16 cellular contexts compared by ENCODE assay signal in genomic region chr13:20156711-20157110, GRCh38. TPM values are rescaled to one million over a fixed set of nuclear protein-coding genes. Genes with fewer than 3 reads are reported as not detected.
A peak's percentile ranks its signal among the peaks of the same experiment; 100 is the strongest.
DNase-seq lines count a peak whose midpoint lies in the region; ATAC-seq and TF ChIP-seq lines count a peak whose summit lies in the region.
"Had no signal": no experiment of that assay in that cellular context is flagged by ENCODE, and none has a peak within 500 bp of the region (broad histone marks: within the 10 kb centered on the region; RNA-seq: fewer than 3 reads in every experiment).

No MANE protein-coding gene starts in this region.

- TF ChIP-seq CTCF in A673 (conservative IDR thresholded peaks at IDR 0.05; ENCODE audit: low read depth, low read length) (no peak; the same call in 1 of the 2 replicates), HEK293 (tag by site-specific recombination; IDR thresholded peaks at IDR 0.05) (no peak)

- H3K4me3 ChIP-seq in A673 (ENCODE audit: low read depth, low read length, poor library complexity, severe bottlenecking) (no peak overlapping the region), HEK293 (ENCODE audit: low read depth, low read length) (no peak overlapping the region), SK-N-MC (peak overlapping the region; percentile 47)
- H3K4me3 ChIP-seq in BLaER1 treated with 17β-estradiol and CSF1 and Interleukin-3, amounts not matched to agents 10 nM and 100 nM: no peak overlapping the region
- H3K4me3 ChIP-seq: GM12878, GM23338, HAP-1 had no signal

- BruUV-seq in A673 (replicated peaks; lab: Mats Ljungman, UMichigan): no TSS peak

- H3K27me3 ChIP-seq in A673 (replicated peaks; ENCODE audit: insufficient read depth, low read depth, low read length, poor library complexity): peaks cover 41% of the 10 kb centered on the region
- H3K27me3 ChIP-seq in BLaER1 treated with 17β-estradiol and CSF1 and Interleukin-3, amounts not matched to agents 10 nM and 100 nM: peaks cover 44 to 56% (median 51%) of the 10 kb centered on the region in 11 experiments

- peak overlapping the region in 8 of 11 experiments; percentile 24 to 61 (median 40); a peak in 13 of 22 replicates for H3K4me2 ChIP-seq in BLaER1 treated with 17β-estradiol and CSF1 and Interleukin-3, amounts not matched to agents 10 nM and 100 nM
- H3K4me2 ChIP-seq: GM23338 had no signal

- ATAC-seq in GM19467 (IDR thresholded peaks at IDR 0.05; ENCODE audit: unreplicated experiment): no peak
- ATAC-seq: GM12878, GM23338 had no signal

- peaks cover 29% of the 10 kb centered on the region for H3K4me1 ChIP-seq in A673 (ENCODE audit: insufficient read depth, low read length, poor library complexity, severe bottlenecking)
- peaks cover 19 to 34% (median 29%) of the 10 kb centered on the region in 10 experiments for H3K4me1 ChIP-seq in BLaER1 treated with 17β-estradiol and CSF1 and Interleukin-3, amounts not matched to agents 10 nM and 100 nM
- no peaks in the 10 kb centered on the region for H3K4me1 ChIP-seq in HEK293 (ENCODE audit: control insufficient read depth, insufficient read depth, low read length)
- H3K4me1 ChIP-seq: BE2C had no signal

- intact Hi-C loops in A673 (cut with micrococcal nuclease; ENCODE audit: unreplicated experiment): no loop called here

- DNase-seq in A673 (ENCODE audit: low spot score): peak; percentile 90
- peak; percentile 75 for DNase-seq in SK-N-MC (ENCODE audit: low read depth, low spot score)
- no peak for DNase-seq in stimulated activated naive CD4-positive, alpha-beta T cell treated with Interleukin-2 at 50 U/mL for 16 hours (lab: John Stamatoyannopoulos, UW)
- DNase-seq in islet precursor cell: no peak
- DNase-seq: BE2C; CD8-positive, alpha-beta memory T cell; DMS79; HFFc6 had no signal

- H3K9ac ChIP-seq in BLaER1 treated with 17β-estradiol and CSF1 and Interleukin-3, amounts not matched to agents 10 nM and 100 nM: no peak overlapping the region
- no peak overlapping the region for H3K9ac ChIP-seq in SK-N-MC (ENCODE audit: insufficient read length)

- H4K20me1 ChIP-seq in BLaER1 treated with 17β-estradiol and CSF1 and Interleukin-3, amounts not matched to agents 10 nM and 100 nM: peaks cover 0 to 29% (median 24%) of the 10 kb centered on the region in 11 experiments; a peak in 18 of 22 replicates

- POLR2A ChIA-PET in A673 (lab: Charles Lee; ENCODE audit: low non-redundant PET) (interaction anchor here (0.5 kb wide), 1 partner anchor 1093 kb away, joined by 5 read pairs; no protein-coding TSS in a partner anchor), HEK293 (lab: Yijun Ruan, JAX) (no interaction called here)

- no peaks in the 10 kb centered on the region for H3K9me3 ChIP-seq in A673 (ENCODE audit: low read depth, low read length, poor library complexity, severe bottlenecking)
- H3K9me3 ChIP-seq in BLaER1 treated with 17β-estradiol and CSF1 and Interleukin-3, amounts not matched to agents 10 nM and 100 nM (replicated peaks in 1 of 11): no peaks in the 10 kb centered on the region
- no peaks in the 10 kb centered on the region for H3K9me3 ChIP-seq in HEK293 (ENCODE audit: control insufficient read depth, insufficient read depth, low read depth, low read length)
- H3K9me3 ChIP-seq in SK-N-MC (ENCODE audit: low read depth, low read length): no peaks in the 10 kb centered on the region
- H3K9me3 ChIP-seq: BE2C, HAP-1 had no signal

- CTCF ChIA-PET in A673 (lab: Charles Lee): interaction anchor here (0.6 kb wide), 3 partner anchors 57 to 555 kb away, joined by 3 to 9 read pairs (median 3); no protein-coding TSS in a partner anchor
- CTCF ChIA-PET in HEK293 (lab: Yijun Ruan, JAX): interaction anchor here (0.6 to 1.0 kb wide), 2 partner anchors 10 to 29 kb away, joined by 3 read pairs; no protein-coding TSS in a partner anchor

- no peaks in the 10 kb centered on the region for H3K36me3 ChIP-seq in A673 (ENCODE audit: insufficient read depth, low read length, poor library complexity, severe bottlenecking)
- no peaks in the 10 kb centered on the region for H3K36me3 ChIP-seq in BLaER1 treated with 17β-estradiol and CSF1 and Interleukin-3, amounts not matched to agents 10 nM and 100 nM
- no peaks in the 10 kb centered on the region for H3K36me3 ChIP-seq in HEK293 (ENCODE audit: control insufficient read depth in 2 of 2, insufficient read depth in 1 of 2, low read length in 2 of 2)
- no peaks in the 10 kb centered on the region for H3K36me3 ChIP-seq in SK-N-MC (ENCODE audit: insufficient read depth, low read length)
- H3K36me3 ChIP-seq: BE2C, HAP-1 had no signal

- H3K27ac ChIP-seq in A673 (ENCODE audit: low read depth, low read length, poor library complexity, severe bottlenecking) (no peak overlapping the region), HEK293 (ENCODE audit: extremely low read depth, low read depth, low read length) (no peak overlapping the region), SK-N-MC (peak overlapping the region; percentile 28; the same call in 1 of the 2 replicates)
- H3K27ac ChIP-seq in BLaER1 treated with 17β-estradiol and CSF1 and Interleukin-3, amounts not matched to agents 10 nM and 100 nM: no peak overlapping the region
- H3K27ac ChIP-seq: HL-60 had no signal

TF ChIP-seq in HEK293, 187 proteins besides CTCF, POLR2A, EP300 and RAD21:
- TF ChIP-seq PBX3 (CRISPR knock-in tag; IDR thresholded peaks at IDR 0.05) (no peak), ZNF324 (tag by site-specific recombination; IDR thresholded peaks at IDR 0.05) (no peak), REPIN1 (tag by site-specific recombination; IDR thresholded peaks at IDR 0.05; ENCODE audit: low read depth) (no peak), SCRT1 (tag by site-specific recombination; IDR thresholded peaks at IDR 0.05; ENCODE audit: borderline replicate concordance) (no peak), ZIC2 (tag by site-specific recombination; IDR thresholded peaks at IDR 0.05) (peak; percentile 27; the same call in 1 of the 2 replicates), ZBTB8A (tag by site-specific recombination; IDR thresholded peaks at IDR 0.05) (peak; percentile 21; the same call in 1 of the 2 replicates), KLF9 (tag by site-specific recombination; IDR thresholded peaks at IDR 0.05; ENCODE audit: low read depth) (no peak), MZF1 (tag by site-specific recombination; IDR thresholded peaks at IDR 0.05; ENCODE audit: borderline replicate concordance) (no peak), ZNF311 (tag by site-specific recombination; IDR thresholded peaks at IDR 0.05; ENCODE audit: borderline replicate concordance) (no peak)

RNA-seq across cellular contexts. Expression of gene GJA3, which starts 4.1 kb away (rescaled TPM):
- 0.43 and 0.48 TPM in 2 replicates for total RNA-seq in A673 (2021)

RNA-seq across cellular contexts. Expression of gene GJB2, which starts 36.0 kb away (rescaled TPM):
- total RNA-seq in A673 (2021): not detected in 2 replicates
- total RNA-seq: G401, GM23338, HFFc6 had no signal

Comparison
In these comparisons a context has a peak if more than half of its experiments do, and no peak if none do; other contexts are left out.
1. DNase-seq: peak in A673 (single experiment) and SK-N-MC (single experiment); none in stimulated activated naive CD4-positive, alpha-beta T cell treated with Interleukin-2 at 50 U/mL for 16 hours (single experiment) and islet precursor cell (single experiment).